11 cellular contexts compared by ENCODE assay signal in the genomic region with DNA sequence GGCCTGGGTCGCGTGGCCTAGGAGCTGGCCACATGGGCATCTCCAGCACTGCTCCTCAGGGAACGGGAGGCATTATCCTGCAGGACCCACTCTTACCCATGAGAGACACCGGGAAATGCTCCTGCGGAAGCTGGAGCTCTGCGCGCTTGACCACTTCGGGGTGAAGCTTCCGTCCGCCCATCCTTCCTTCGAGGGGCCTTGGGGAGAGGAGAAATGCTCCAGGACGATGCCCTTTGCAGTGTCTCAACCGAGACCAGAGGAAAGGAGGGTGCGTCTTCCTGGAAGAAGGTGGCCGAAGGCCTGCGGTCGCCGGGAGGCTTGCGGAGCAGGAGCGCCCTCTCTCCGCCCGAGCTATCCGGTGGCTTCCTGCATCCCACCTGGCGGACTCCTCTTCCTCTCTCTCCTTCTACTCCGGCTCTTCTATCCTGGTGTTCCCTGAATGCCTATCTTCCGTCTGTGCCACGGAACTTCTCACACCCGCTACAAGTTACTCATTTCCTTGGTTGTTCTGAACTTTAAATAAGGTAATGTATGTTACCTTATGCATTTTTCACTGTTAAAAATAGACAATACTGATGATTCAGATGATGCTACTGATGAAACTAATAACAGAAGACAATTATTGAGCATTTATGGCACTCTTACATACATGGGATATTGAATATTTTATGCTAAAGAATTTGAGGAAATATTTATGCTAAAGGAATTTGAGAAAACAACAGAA.
DNase-seq lines count a peak whose midpoint lies in the region; ATAC-seq and TF ChIP-seq lines count a peak whose summit lies in the region.
"Had no signal": no experiment of that assay in that cellular context is flagged by ENCODE, and none has a peak within 500 bp of the region (broad histone marks: within the 10 kb centered on the region; RNA-seq: fewer than 3 reads in every experiment).

No MANE protein-coding gene starts in this region.

- no peak overlapping the region for H3K27ac ChIP-seq in CD8-positive, alpha-beta T cell (ENCODE audit: low read depth, low read length)
- H3K27ac ChIP-seq in H9 (ENCODE audit: insufficient read length, low read depth, low read length): no peak overlapping the region

- H3K4me1 Mint-ChIP-seq in CD8-positive, alpha-beta T cell (ENCODE audit: low read depth): peaks cover 32% of the 10 kb centered on the region
- peaks cover 22 to 30% of the 10 kb centered on the region in 2 experiments for H3K4me1 Mint-ChIP-seq in H9
- H3K4me1 Mint-ChIP-seq in central memory CD8-positive, alpha-beta T cell: peaks cover 34% of the 10 kb centered on the region
- H3K4me1 Mint-ChIP-seq in naive B cell: peaks cover 24 to 58% (median 48%) of the 10 kb centered on the region in 3 donors

- H3K79me1 ChIP-seq in H9 (ENCODE audit: insufficient read depth, low read depth, low read length, poor library complexity, severe bottlenecking): no peaks in the 10 kb centered on the region

- H3K4ac ChIP-seq in H9 (ENCODE audit: low read depth, low read length): no peak overlapping the region

- H3K9me3 Mint-ChIP-seq in CD8-positive, alpha-beta T cell: no peaks in the 10 kb centered on the region
- H3K9me3 Mint-ChIP-seq in H9 (peaks cover 0 to 9% of the 10 kb centered on the region in 2 experiments; a peak in 1 of 5 replicates), naive B cell (peaks cover 0 to 20% (median 0%) of the 10 kb centered on the region in 7 donors)
- H3K9me3 Mint-ChIP-seq in central memory CD8-positive, alpha-beta T cell: no peaks in the 10 kb centered on the region

- H3K79me2 ChIP-seq in H9 (ENCODE audit: insufficient read depth, low read length): no peaks in the 10 kb centered on the region

- no peak overlapping the region for H3K9ac ChIP-seq in H9 (ENCODE audit: extremely low read depth, insufficient read length, low read length)

- no peak overlapping the region for H3T11ph ChIP-seq in H9 (ENCODE audit: low read length)

- no peak overlapping the region for H2BK15ac ChIP-seq in H9 (ENCODE audit: low read depth, low read length)

- H3K27me3 Mint-ChIP-seq in CD8-positive, alpha-beta T cell (ENCODE audit: low read depth): peaks cover 58% of the 10 kb centered on the region
- peaks cover 97% of the 10 kb centered on the region for H3K27me3 Mint-ChIP-seq in H9 (ENCODE audit: low read depth)
- peaks cover 51% of the 10 kb centered on the region for H3K27me3 Mint-ChIP-seq in central memory CD8-positive, alpha-beta T cell
- peaks cover 0 to 78% (median 45%) of the 10 kb centered on the region in 3 donors for H3K27me3 Mint-ChIP-seq in naive B cell

- POLR2A ChIA-PET in CD8-positive, alpha-beta T cell (lab: Charles Lee): no interaction called here

- no peak overlapping the region for H3K4me3 ChIP-seq in CD8-positive, alpha-beta T cell (ENCODE audit: low read depth, low read length)

- ATAC-seq in CD8-positive, alpha-beta T cell: no peak
- ATAC-seq in central memory CD8-positive, alpha-beta T cell (replicated peaks; ENCODE audit: extremely low read depth, poor library complexity, severe bottlenecking): no peak
- no peak for ATAC-seq in naive B cell (ENCODE audit: low read depth in 2 of 2)

- peaks cover 27% of the 10 kb centered on the region for H3K4me1 ChIP-seq in CD8-positive, alpha-beta T cell (ENCODE audit: insufficient read depth, low read length)
- H3K4me1 ChIP-seq in H9 (ENCODE audit: insufficient read depth, low read length): no peaks in the 10 kb centered on the region

- no peak overlapping the region for H4K5ac ChIP-seq in H9 (ENCODE audit: insufficient read length, low read depth, low read length)

- no peak overlapping the region for H2AK5ac ChIP-seq in H9 (ENCODE audit: insufficient read length, low read length)

- H3K36me3 ChIP-seq in CD8-positive, alpha-beta T cell (ENCODE audit: insufficient read depth, low read length): no peaks in the 10 kb centered on the region

- H3K23ac ChIP-seq in H9 (ENCODE audit: insufficient read length, low read depth, low read length): no peak overlapping the region

- H3K56ac ChIP-seq in H9 (ENCODE audit: insufficient read length, low read depth, low read length): no peak overlapping the region

- no peak for DNase-seq in CD8-positive, alpha-beta T cell
- DNase-seq in H9 (peak; percentile 72), naive B cell (no peak), NCI-H345 (lab: John Stamatoyannopoulos, UW) (no peak), NOMO-1 (lab: John Stamatoyannopoulos, UW; ENCODE audit: unreplicated experiment in 2 of 2) (no peak), NCI-H1092 (lab: John Stamatoyannopoulos, UW) (no peak), HuH-7.5 (ENCODE audit: low spot score) (no peak)
- DNase-seq in central memory CD8-positive, alpha-beta T cell (ENCODE audit: low spot score in 2 of 2): no peak
- DNase-seq: activated gamma-delta T cell, HCEC 1CT, NCI-H2171 had no signal

- H4K20me1 ChIP-seq in H9 (ENCODE audit: control insufficient read depth, insufficient read depth, insufficient read length): peaks cover 4% of the 10 kb centered on the region

- H2BK120ac ChIP-seq in H9 (ENCODE audit: low read depth, low read length, poor library complexity, severe bottlenecking): no peak overlapping the region

- H3K27ac Mint-ChIP-seq in CD8-positive, alpha-beta T cell: no peak overlapping the region
- H3K27ac Mint-ChIP-seq in H9: no peak overlapping the region
- H3K27ac Mint-ChIP-seq in central memory CD8-positive, alpha-beta T cell (ENCODE audit: low read depth): no peak overlapping the region
- peak overlapping the region in 5 of 6 donors; percentile 30 to 89 (median 72) for H3K27ac Mint-ChIP-seq in naive B cell

- peaks cover 8% of the 10 kb centered on the region for H3K36me3 Mint-ChIP-seq in CD8-positive, alpha-beta T cell
- H3K36me3 Mint-ChIP-seq in H9 (ENCODE audit: insufficient read depth in 1 of 3, low read depth in 3 of 3) (peaks cover 0 to 2% (median 0%) of the 10 kb centered on the region in 3 experiments; a peak in 1 of 7 replicates), naive B cell (peaks cover 0 to 7% of the 10 kb centered on the region in 2 donors)
- H3K36me3 Mint-ChIP-seq in central memory CD8-positive, alpha-beta T cell (ENCODE audit: insufficient read depth): peaks cover 11% of the 10 kb centered on the region

- no peak overlapping the region for H4K91ac ChIP-seq in H9 (ENCODE audit: insufficient read length, low read depth, low read length)

- H3K27me3 ChIP-seq in CD8-positive, alpha-beta T cell (ENCODE audit: insufficient read depth, low read length): peaks cover 33% of the 10 kb centered on the region
- peaks cover 64% of the 10 kb centered on the region for H3K27me3 ChIP-seq in H9 (ENCODE audit: insufficient read depth, low read length)

- no peak overlapping the region for H3K14ac ChIP-seq in H9 (ENCODE audit: insufficient read depth, low read length)

- TF ChIP-seq CTCF in CD8-positive, alpha-beta T cell (IDR thresholded peaks at IDR 0.05): no peak
- peak; percentile 58; the same call in 2 of the 3 replicates for TF ChIP-seq CTCF in H9 (conservative IDR thresholded peaks at IDR 0.05)

- H3K4me3 Mint-ChIP-seq in CD8-positive, alpha-beta T cell: peak overlapping the region; percentile 65
- H3K4me3 Mint-ChIP-seq in H9 (peak overlapping the region; percentile 55 to 77), naive B cell (peak overlapping the region; percentile 84 to 93 (median 90))
- peak overlapping the region; percentile 50 for H3K4me3 Mint-ChIP-seq in central memory CD8-positive, alpha-beta T cell

- no CpG with 5 or more reads among the region's 28 CpGs for WGBS in H9 (ENCODE audit: extremely low coverage, insufficient read length, low lambda C conversion rate)

- CTCF ChIA-PET in CD8-positive, alpha-beta T cell (lab: Charles Lee): no interaction called here

- H2BK12ac ChIP-seq in H9 (ENCODE audit: insufficient read length, low read depth, low read length): no peak overlapping the region

- peaks cover 23% of the 10 kb centered on the region for H3K23me2 ChIP-seq in H9 (ENCODE audit: insufficient read length, low read depth, low read length, poor library complexity, severe bottlenecking)

- H2BK20ac ChIP-seq in H9 (ENCODE audit: low read depth, low read length, poor library complexity, severe bottlenecking): no peak overlapping the region

- intact Hi-C loops in CD8-positive, alpha-beta T cell (cut with DNase I, micrococcal nuclease): loop anchor here in 1 of 2 experiments (5.0 kb wide), 1 partner anchor 91 kb away; the partner anchor contains the start of gene PRKAB2

- peak overlapping the region; percentile 63 for H3K4me2 ChIP-seq in H9 (ENCODE audit: insufficient read depth, insufficient read length, low read length)

- H2BK5ac ChIP-seq in H9 (ENCODE audit: insufficient read length, low read length): no peak overlapping the region

- H3K9me3 ChIP-seq in CD8-positive, alpha-beta T cell (ENCODE audit: low read length): no peaks in the 10 kb centered on the region
- H3K9me3 ChIP-seq in H9 (ENCODE audit: control insufficient read depth, low read depth, low read length): no peaks in the 10 kb centered on the region

- H4K8ac ChIP-seq in H9 (replicated peaks; ENCODE audit: insufficient read length, low read depth, low read length): no peak overlapping the region

- H2AFZ ChIP-seq in H9 (ENCODE audit: low read length): no peak overlapping the region

- no peak overlapping the region for H3K18ac ChIP-seq in H9 (ENCODE audit: insufficient read length, low read depth, low read length)

Comparison
In these comparisons a context has a peak if more than half of its experiments do, and no peak if none do; other contexts are left out.
1. H3K27ac Mint-ChIP-seq: peak in naive B cell (5 of 6); none in CD8-positive, alpha-beta T cell (single experiment), H9 (0 of 3) and central memory CD8-positive, alpha-beta T cell (single experiment).
2. Peak in every context shown above with its lines, with median percentiles within 50 percentile points of each other: H3K4me3 Mint-ChIP-seq.